1 cellular context compared by ENCODE assay signal in the genomic region with DNA sequence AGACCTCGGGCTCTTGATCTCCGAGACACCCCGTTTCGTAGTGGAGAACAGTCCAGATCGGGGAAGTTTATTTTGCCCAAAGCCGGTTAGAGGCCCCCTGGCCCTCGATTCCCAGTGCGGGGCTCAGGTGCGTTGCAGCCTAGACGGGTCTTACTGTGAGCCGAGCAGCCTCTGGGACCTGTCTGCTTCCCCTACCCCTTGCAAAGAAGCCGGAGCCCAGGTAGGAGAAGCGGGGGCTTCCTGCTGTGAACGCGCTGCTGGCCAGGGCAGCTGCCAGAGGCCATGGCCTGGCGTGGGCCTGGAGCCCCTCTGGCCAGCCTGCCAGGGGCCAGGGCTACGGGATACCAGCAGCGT.
TF ChIP-seq lines count a peak whose summit lies in the region.

No MANE protein-coding gene starts in this region.

TF ChIP-seq in endothelial cell of umbilical vein, 7 proteins besides CTCF, POLR2A, EP300 and RAD21:
- TF ChIP-seq, protein P1, sequence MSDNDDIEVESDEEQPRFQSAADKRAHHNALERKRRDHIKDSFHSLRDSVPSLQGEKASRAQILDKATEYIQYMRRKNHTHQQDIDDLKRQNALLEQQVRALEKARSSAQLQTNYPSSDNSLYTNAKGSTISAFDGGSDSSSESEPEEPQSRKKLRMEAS (IDR thresholded peaks at IDR 0.05; ENCODE audit: insufficient read depth, insufficient read length) = no peak
- TF ChIP-seq JUN (IDR thresholded peaks at IDR 0.05; ENCODE audit: borderline replicate concordance, insufficient read depth, insufficient read length, low read depth) = no peak
- TF ChIP-seq EZH2 (IDR thresholded peaks at IDR 0.05; ENCODE audit: borderline replicate concordance, low read depth, low read length, severe bottlenecking) = no peak
- no peak for TF ChIP-seq POLR2AphosphoS5 (IDR thresholded peaks at IDR 0.05; ENCODE audit: insufficient read depth, low read depth, low read length)
- TF ChIP-seq GATA2 (IDR thresholded peaks at IDR 0.05; ENCODE audit: insufficient read depth, insufficient read length, low read depth, low read length) = no peak
- no peak for TF ChIP-seq MYC (IDR thresholded peaks at IDR 0.05; ENCODE audit: low read depth, low read length)
- TF ChIP-seq FOS (IDR thresholded peaks at IDR 0.05; ENCODE audit: borderline replicate concordance, insufficient read depth, low read length) = no peak
